ENCODE assay signal across 22 cellular contexts in the genomic region with DNA sequence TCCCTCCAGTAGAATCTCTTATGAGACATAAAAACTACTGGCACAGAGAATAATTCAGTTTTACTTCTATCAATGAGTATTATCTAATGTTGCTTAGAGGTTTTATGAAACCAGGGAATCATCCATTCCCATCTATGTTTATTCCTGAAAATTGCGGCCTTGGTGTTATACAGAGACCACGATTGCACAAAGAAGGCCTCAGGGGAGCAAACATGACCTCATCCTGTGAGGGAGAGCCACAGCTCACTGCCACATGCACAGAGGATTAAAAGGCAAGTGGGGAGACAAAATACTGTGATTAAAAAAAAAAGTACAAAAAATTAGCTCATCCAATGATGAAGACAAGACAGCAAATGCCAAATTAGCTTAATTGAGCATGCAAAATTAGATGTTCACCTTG.
DNase-seq lines count a peak whose midpoint lies in the region; ATAC-seq and TF ChIP-seq lines count a peak whose summit lies in the region.
"Had no signal": no experiment of that assay in that cellular context is flagged by ENCODE, and none has a peak within 500 bp of the region (broad histone marks: within the 10 kb centered on the region; RNA-seq: fewer than 3 reads in every experiment).

No MANE protein-coding gene starts in this region.

- no TSS peak for BruUV-seq in Caco-2 (replicated peaks; lab: Mats Ljungman, UMichigan)

- H3K27ac Mint-ChIP-seq in Caco-2 (ENCODE audit: unreplicated experiment): no peak overlapping the region
- H3K27ac Mint-ChIP-seq: activated naive CD8-positive, alpha-beta T cell treated with anti-CD3 and anti-CD28 coated beads, Interleukin-2, amount 10 ng/mL, durations not matched to agents 7 days and 5 days; CD4-positive, alpha-beta memory T cell; H9; mesothelial cell of epicardium; neural progenitor cell; stimulated activated naive B cell treated with anti-CD40 and anti-IgM and Interleukin-4, amounts not matched to agents 10 μg/mL and 1 μg/mL and 100 μg/mL, for 72 hours; T-helper 2 cell treated with Interferon-gamma antibody and Interleukin-4, amounts not matched to agents 5 μg/mL and 100 μg/mL, for 36 hours had no signal

- H3K36me3 Mint-ChIP-seq in Caco-2 (ENCODE audit: insufficient read depth, unreplicated experiment): peaks cover 20% of the 10 kb centered on the region
- H3K36me3 Mint-ChIP-seq: activated naive CD8-positive, alpha-beta T cell treated with anti-CD3 and anti-CD28 coated beads, Interleukin-2, amount 10 ng/mL, durations not matched to agents 7 days and 5 days; CD4-positive, alpha-beta memory T cell; mesothelial cell of epicardium; neural progenitor cell; stimulated activated naive B cell treated with anti-CD40 and anti-IgM and Interleukin-4, amounts not matched to agents 10 μg/mL and 1 μg/mL and 100 μg/mL, for 72 hours had no signal

- H3K4me1 Mint-ChIP-seq in Caco-2 (ENCODE audit: low read depth, unreplicated experiment): peaks cover 23% of the 10 kb centered on the region
- H3K4me1 Mint-ChIP-seq: activated naive CD8-positive, alpha-beta T cell treated with anti-CD3 and anti-CD28 coated beads, Interleukin-2, amount 10 ng/mL, durations not matched to agents 7 days and 5 days; CD4-positive, alpha-beta memory T cell; H9; stimulated activated naive B cell treated with anti-CD40 and anti-IgM and Interleukin-4, amounts not matched to agents 10 μg/mL and 1 μg/mL and 100 μg/mL, for 72 hours had no signal

- intact Hi-C loops in Right ventricle myocardium superior (cut with DNase I) (no loop called here), left cardiac atrium (cut with DNase I) (no loop called here), Caco-2 (cut with micrococcal nuclease; ENCODE audit: unreplicated experiment) (no loop called here)

- no peaks in the 10 kb centered on the region for H3K27me3 ChIP-seq in Caco-2 (replicated peaks; ENCODE audit: control insufficient read depth, insufficient read depth, low read length)
- H3K27me3 ChIP-seq: neural progenitor cell, thyroid gland had no signal

- H3K9me3 Mint-ChIP-seq in Caco-2 (ENCODE audit: unreplicated experiment): peaks cover 20% of the 10 kb centered on the region
- H3K9me3 Mint-ChIP-seq: activated naive CD8-positive, alpha-beta T cell treated with anti-CD3 and anti-CD28 coated beads, Interleukin-2, amount 10 ng/mL, durations not matched to agents 7 days and 5 days; H9; stimulated activated naive B cell treated with anti-CD40 and anti-IgM and Interleukin-4, amounts not matched to agents 10 μg/mL and 1 μg/mL and 100 μg/mL, for 72 hours; T-helper 2 cell treated with Interferon-gamma antibody and Interleukin-4, amounts not matched to agents 5 μg/mL and 100 μg/mL, for 36 hours had no signal

- ATAC-seq in Right ventricle myocardium superior (ENCODE audit: poor library complexity): peak; percentile 70
- no peak for ATAC-seq in left cardiac atrium
- ATAC-seq: A549; stimulated activated naive B cell treated with anti-CD40 and anti-IgM and Interleukin-4, amounts not matched to agents 10 μg/mL and 1 μg/mL and 100 μg/mL, for 72 hours had no signal

- DNase-seq in Right ventricle myocardium superior (peak; percentile 43), left cardiac atrium (no peak), NCI-H226 (peak; percentile 48), fibroblast of peridontal ligament (ENCODE audit: extremely low read depth) (peak; percentile 90), stromal cell of bone marrow (ENCODE audit: low read depth) (peak; percentile 74), Caco-2 (no peak), globus pallidus (ENCODE audit: low spot score) (no peak), hypothalamus (lab: John Stamatoyannopoulos, UW) (no peak)
- DNase-seq: activated naive CD8-positive, alpha-beta T cell treated with anti-CD3 and anti-CD28 coated beads, Interleukin-2, amount 10 ng/mL, durations not matched to agents 7 days and 5 days; CD4-positive, alpha-beta memory T cell; H9; KG1; NCI-H1092 treated with DMSO at 0.1 percent for 48 hours; NCI-H2107; NCI-H69; stimulated activated naive B cell treated with anti-CD40 and anti-IgM and Interleukin-4, amounts not matched to agents 10 μg/mL and 1 μg/mL and 100 μg/mL, for 72 hours; thyroid gland had no signal

- POLR2A ChIA-PET in Caco-2 (lab: Charles Lee): no interaction called here

- H3K4me3 Mint-ChIP-seq in Caco-2 (ENCODE audit: unreplicated experiment): no peak overlapping the region
- H3K4me3 Mint-ChIP-seq: activated naive CD8-positive, alpha-beta T cell treated with anti-CD3 and anti-CD28 coated beads, Interleukin-2, amount 10 ng/mL, durations not matched to agents 7 days and 5 days; CD4-positive, alpha-beta memory T cell; H9; mesothelial cell of epicardium; neural progenitor cell; stimulated activated naive B cell treated with anti-CD40 and anti-IgM and Interleukin-4, amounts not matched to agents 10 μg/mL and 1 μg/mL and 100 μg/mL, for 72 hours; T-helper 2 cell treated with Interferon-gamma antibody and Interleukin-4, amounts not matched to agents 5 μg/mL and 100 μg/mL, for 36 hours had no signal

- H3K9me3 ChIP-seq in Caco-2: peaks cover 5% of the 10 kb centered on the region; the same call in 1 of the 2 replicates
- H3K9me3 ChIP-seq: A549, thyroid gland had no signal

- H3K27me3 Mint-ChIP-seq in Caco-2 (ENCODE audit: insufficient read depth, unreplicated experiment): no peaks in the 10 kb centered on the region
- H3K27me3 Mint-ChIP-seq: stimulated activated naive B cell treated with anti-CD40 and anti-IgM and Interleukin-4, amounts not matched to agents 10 μg/mL and 1 μg/mL and 100 μg/mL, for 72 hours had no signal

- H3K4me1 ChIP-seq in Caco-2: peaks cover 42% of the 10 kb centered on the region
- H3K4me1 ChIP-seq: neural progenitor cell, thyroid gland had no signal

- H3K36me3 ChIP-seq in Caco-2 (ENCODE audit: control insufficient read depth, insufficient read depth, low read length): no peaks in the 10 kb centered on the region
- H3K36me3 ChIP-seq: cardiac muscle cell, neural progenitor cell, thyroid gland had no signal

- H3K4me3 ChIP-seq in Caco-2 (ENCODE audit: low read depth, low read length): no peak overlapping the region
- H3K4me3 ChIP-seq: A549, cardiac muscle cell, neural progenitor cell, thyroid gland had no signal

- CTCF ChIA-PET in Caco-2 (lab: Charles Lee): no interaction called here

- no peak for TF ChIP-seq CTCF in Caco-2 (IDR thresholded peaks at IDR 0.05; ENCODE audit: insufficient read depth in 1 of 2, low read depth in 1 of 2, low read length in 1 of 2, severe bottlenecking in 1 of 2, unreplicated experiment in 1 of 2)

Comparison
In these comparisons a context has a peak if more than half of its experiments do, and no peak if none do; other contexts are left out.
1. DNase-seq: peak in Right ventricle myocardium superior (single experiment), NCI-H226 (single experiment), fibroblast of peridontal ligament (single experiment) and stromal cell of bone marrow (single experiment); none in left cardiac atrium (single experiment), Caco-2 (0 of 2), globus pallidus (single experiment) and hypothalamus (0 of 51).